ENCODE assay signal across 9 cellular contexts in the genomic region with DNA sequence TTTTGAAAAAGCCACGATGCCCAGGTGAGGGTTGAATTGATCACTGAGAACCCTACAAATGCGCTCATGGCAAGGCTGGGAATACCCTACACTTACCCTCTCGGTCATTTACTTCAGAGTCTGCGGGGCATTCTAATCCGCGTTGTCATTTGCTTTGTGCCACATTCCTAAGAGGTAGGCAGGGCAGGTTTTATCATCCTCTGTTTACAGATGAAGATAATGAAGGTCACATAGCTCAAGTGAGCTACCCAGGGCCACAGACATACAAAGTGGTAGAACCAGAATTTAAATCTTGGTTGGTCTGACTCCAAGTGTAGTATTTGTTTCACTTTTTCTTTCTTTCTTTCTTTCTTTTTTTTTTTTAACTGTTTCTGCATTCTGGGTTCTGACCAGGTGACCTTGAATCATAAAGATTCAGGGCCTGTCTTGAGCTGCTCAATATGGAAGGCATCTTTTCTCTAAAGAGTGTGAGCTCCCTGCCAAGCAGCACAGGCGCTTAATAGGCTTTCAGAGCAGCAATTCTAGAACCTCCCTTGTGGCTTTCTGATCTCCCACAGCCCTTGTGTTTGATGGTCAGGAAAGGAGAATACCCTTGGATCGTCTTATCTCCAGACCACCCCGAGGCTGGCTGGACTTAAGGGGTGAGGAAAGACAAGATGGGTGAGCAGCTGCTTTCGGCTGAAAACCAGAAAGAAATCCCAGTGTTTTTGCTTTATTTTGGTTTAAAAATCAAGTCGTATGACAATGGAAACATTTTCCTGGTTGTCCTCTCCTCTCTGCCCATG. TPM values are rescaled to one million over a fixed set of nuclear protein-coding genes. Genes with fewer than 3 reads are reported as not detected.
A peak's percentile ranks its signal among the peaks of the same experiment; 100 is the strongest.
DNase-seq lines count a peak whose midpoint lies in the region; ATAC-seq and TF ChIP-seq lines count a peak whose summit lies in the region.
"Had no signal": no experiment of that assay in that cellular context is flagged by ENCODE, and none has a peak within 500 bp of the region (broad histone marks: within the 10 kb centered on the region; RNA-seq: fewer than 3 reads in every experiment).

No MANE protein-coding gene starts in this region.

- no peaks in the 10 kb centered on the region for H3K36me3 ChIP-seq in parathyroid adenoma (ENCODE audit: control insufficient read depth, insufficient read depth, low read length)

- peak overlapping the region; percentile 77 for H3K4me2 ChIP-seq in parathyroid adenoma (ENCODE audit: low read length)

- no peaks in the 10 kb centered on the region for H3K9me3 ChIP-seq in parathyroid adenoma (ENCODE audit: control insufficient read depth, low read length)

- H3K36me3 Mint-ChIP-seq in activated T-helper 17 cell treated with anti-CD3 and anti-CD28 coated beads, Interleukin-2, amount 50 U/mL, for 72 hours (ENCODE audit: low read depth) = peaks cover 50% of the 10 kb centered on the region

- H3K4me1 Mint-ChIP-seq in activated T-helper 17 cell treated with anti-CD3 and anti-CD28 coated beads, Interleukin-2, amount 50 U/mL, for 72 hours = peaks cover 40% of the 10 kb centered on the region

- peaks cover 53% of the 10 kb centered on the region for H3K4me1 ChIP-seq in parathyroid adenoma

- no peaks in the 10 kb centered on the region for H3K27me3 Mint-ChIP-seq in activated T-helper 17 cell treated with anti-CD3 and anti-CD28 coated beads, Interleukin-2, amount 50 U/mL, for 72 hours

- no peak for TF ChIP-seq CTCF in parathyroid adenoma (IDR thresholded peaks at IDR 0.05)

- peak overlapping the region; percentile 59 for H3K4me3 ChIP-seq in parathyroid adenoma (ENCODE audit: low read depth, low read length)

- peak overlapping the region; percentile 97 for H3K27ac Mint-ChIP-seq in activated T-helper 17 cell treated with anti-CD3 and anti-CD28 coated beads, Interleukin-2, amount 50 U/mL, for 72 hours

- peak overlapping the region; percentile 92 for H2AFZ ChIP-seq in parathyroid adenoma

- DNase-seq in NAMALWA (ENCODE audit: low spot score) (no peak), NCI-H1694 (lab: John Stamatoyannopoulos, UW) (no peak), SW 1271 (lab: John Stamatoyannopoulos, UW) (no peak), NCI-H2196 (lab: John Stamatoyannopoulos, UW; ENCODE audit: unreplicated experiment) (no peak)
- DNase-seq: NCI-H1930 had no signal

- no peak overlapping the region for H3K9ac ChIP-seq in parathyroid adenoma

- peak overlapping the region; percentile 98 for H3K4me3 Mint-ChIP-seq in activated T-helper 17 cell treated with anti-CD3 and anti-CD28 coated beads, Interleukin-2, amount 50 U/mL, for 72 hours

- H3K79me2 ChIP-seq in parathyroid adenoma = peaks cover 25% of the 10 kb centered on the region

- peak overlapping the region; percentile 95 for H3K27ac ChIP-seq in parathyroid adenoma

- ATAC-seq in GM18511 (IDR thresholded peaks at IDR 0.05; ENCODE audit: unreplicated experiment) = peak; percentile 32
- peak; percentile 2 for ATAC-seq in HG03039 (IDR thresholded peaks at IDR 0.05; ENCODE audit: unreplicated experiment)
- peak; percentile 33 for ATAC-seq in activated T-helper 17 cell treated with anti-CD3 and anti-CD28 coated beads, Interleukin-2, amount 50 U/mL, for 72 hours (replicated peaks)

- no peaks in the 10 kb centered on the region for H3K9me3 Mint-ChIP-seq in activated T-helper 17 cell treated with anti-CD3 and anti-CD28 coated beads, Interleukin-2, amount 50 U/mL, for 72 hours

- H3K27me3 ChIP-seq in parathyroid adenoma (ENCODE audit: control insufficient read depth, insufficient read depth, low read length) = no peaks in the 10 kb centered on the region

RNA-seq across cellular contexts. Expression of a gene that starts 0.7 kb away (rescaled TPM):
- total RNA-seq in activated T-helper 17 cell treated with anti-CD3 and anti-CD28 coated beads, Interleukin-2, amount 50 U/mL, for 72 hours = 100 to 1,000 TPM; 123 to 211 TPM

RNA-seq across cellular contexts. Expression of a gene that starts 56.8 kb away (rescaled TPM):
- 10 to 100 TPM in 1 of 2 donors, 1 to 10 TPM in 1; 8.5 to 18.5 TPM for total RNA-seq in activated T-helper 17 cell treated with anti-CD3 and anti-CD28 coated beads, Interleukin-2, amount 50 U/mL, for 72 hours
